In genomic region chr1:226956942-226957713, GRCh38 we compare ENCODE assay signal across 12 cellular contexts.
"Had no signal": no experiment of that assay in that cellular context is flagged by ENCODE, and none has a peak within 500 bp of the region (broad histone marks: within the 10 kb centered on the region; RNA-seq: fewer than 3 reads in every experiment).

No MANE protein-coding gene starts in this region.

- H3K27me3 ChIP-seq: neural progenitor cell, pancreas had no signal

- H3K4me1 ChIP-seq: neural progenitor cell had no signal

- DNase-seq: activated CD4-positive, alpha-beta memory T cell treated with anti-CD3 and anti-CD28 coated beads for 36 hours; activated naive CD4-positive, alpha-beta T cell treated with anti-CD3 and anti-CD28 coated beads for 36 hours; activated T-cell treated with anti-CD3 and anti-CD28 coated beads, Interleukin-2, amount 50 U/mL, for 72 hours; caudate nucleus; effector memory CD4-positive, alpha-beta T cell; erythroblast; islet precursor cell; pancreas; trophoblast cell had no signal

- ATAC-seq: activated CD4-positive, CD25-positive, alpha-beta regulatory T cell treated with anti-CD3 and anti-CD28 coated beads, Interleukin-2, amount 50 U/mL, for 24 hours; activated T-cell treated with anti-CD3 and anti-CD28 coated beads, Interleukin-2, amount 50 U/mL, for 72 hours had no signal

- H3K4me3 ChIP-seq: neural progenitor cell, pancreas, smooth muscle cell had no signal

- H3K27ac ChIP-seq: neural progenitor cell, pancreas had no signal

- H3K36me3 ChIP-seq: neural progenitor cell, pancreas had no signal

- H3K9ac ChIP-seq: neural progenitor cell had no signal

- H3K9me3 ChIP-seq: pancreas had no signal
